22 cellular contexts compared by ENCODE assay signal in the genomic region with DNA sequence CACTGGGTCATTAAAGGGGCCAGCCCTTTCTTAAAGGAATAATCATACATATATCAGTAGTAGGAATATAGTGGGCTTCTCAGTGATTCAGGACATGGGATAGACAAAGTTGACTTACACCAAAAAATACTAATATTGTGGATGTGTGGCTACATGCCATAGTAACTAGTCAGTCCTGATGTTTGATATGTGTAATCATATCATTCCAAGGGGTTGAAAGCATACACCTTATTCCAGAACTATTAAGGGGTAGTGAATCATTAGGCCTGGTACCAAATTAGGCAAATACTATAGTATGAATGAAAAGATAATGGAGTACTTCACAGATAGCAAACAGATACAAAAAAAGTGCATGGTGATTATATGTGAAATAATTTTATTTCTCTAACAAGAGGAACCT.
"Had no signal": no experiment of that assay in that cellular context is flagged by ENCODE, and none has a peak within 500 bp of the region (broad histone marks: within the 10 kb centered on the region; RNA-seq: fewer than 3 reads in every experiment).

No MANE protein-coding gene starts in this region.

- H3K27ac ChIP-seq: RWPE1 had no signal

- H3K27me3 ChIP-seq: MG63 had no signal

- H3K9me2 ChIP-seq: SK-N-SH had no signal

- H3K4me2 ChIP-seq: SK-N-SH had no signal

- H3K4me3 ChIP-seq: MG63 had no signal

- H3K9ac ChIP-seq: SK-N-SH had no signal

- H3K36me3 ChIP-seq: MG63 had no signal

- ATAC-seq: Panc1 had no signal

- H3K9me3 ChIP-seq: MG63, SK-N-SH had no signal

- DNase-seq: Karpas-422, KG1, MG63, NCI-H1092, NCI-H1105 treated with DMSO at 0.1 percent for 48 hours, NCI-H1417 treated with DMSO at 0.1 percent for 48 hours, NCI-H146, NCI-H1694 treated with DMSO at 0.1 percent for 48 hours, NCI-H1930, NCI-H2081, NCI-H2107, NCI-H226, NCI-H446, NCI-H510A, NCI-H524 treated with DMSO at 0.1 percent for 48 hours, NCI-H69, NCI-H774, SHP77, SK-N-SH, SW 1271 had no signal
